ENCODE assay signal across 23 cellular contexts in the genomic region with DNA sequence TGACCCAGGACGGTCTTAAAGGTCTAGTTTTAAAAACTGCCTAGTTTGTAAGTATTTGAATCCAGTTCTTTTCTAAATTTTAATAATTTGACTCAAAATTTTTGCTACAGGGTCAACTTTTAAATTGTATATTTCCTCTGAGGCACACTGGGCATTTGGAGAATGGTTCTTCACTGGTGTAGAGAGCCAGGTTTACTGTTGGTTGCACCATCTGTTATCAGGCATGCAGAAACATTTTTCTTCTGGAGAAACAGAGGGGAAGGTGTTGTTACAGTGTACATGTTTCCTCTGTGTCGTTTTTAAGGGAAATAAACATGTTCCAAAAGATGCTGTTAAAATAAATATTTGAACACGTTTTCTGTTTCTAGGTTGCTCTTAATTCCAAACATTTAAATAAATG.
"Had no signal": no experiment of that assay in that cellular context is flagged by ENCODE, and none has a peak within 500 bp of the region (broad histone marks: within the 10 kb centered on the region; RNA-seq: fewer than 3 reads in every experiment).

No MANE protein-coding gene starts in this region.

- H3K27ac ChIP-seq: adrenal gland, SJSA1 had no signal

- ATAC-seq: activated CD8-positive, alpha-beta T cell treated with anti-CD3 and anti-CD28 coated beads, Interleukin-2, amount 10 ng/mL, durations not matched to agents 7 days and 5 days; Panc1; WTC11 had no signal

- H3K4me3 ChIP-seq: adrenal gland, MG63, SJSA1 had no signal

- H3K27me3 ChIP-seq: adrenal gland, MG63, SJSA1 had no signal

- H3K36me3 ChIP-seq: adrenal gland, MG63, SJSA1 had no signal

- DNase-seq: activated CD4-positive, alpha-beta T cell treated with anti-CD3 and anti-CD28 coated beads for 48 hours; activated CD4-positive, alpha-beta T cell treated with anti-CD3 and anti-CD28 coated beads, Interleukin-2, amount 50 U/mL, for 4 hours; activated CD4-positive, CD25-positive, alpha-beta regulatory T cell treated with anti-CD3 and anti-CD28 coated beads, Interleukin-2, amount 50 U/mL, for 72 hours; activated CD8-positive, alpha-beta memory T cell treated with anti-CD3 and anti-CD28 coated beads, Interleukin-2, amount 50 U/mL, for 48 hours; activated CD8-positive, alpha-beta T cell treated with anti-CD3 and anti-CD28 coated beads, Interleukin-2, amount 10 ng/mL, durations not matched to agents 7 days and 5 days; activated naive CD4-positive, alpha-beta T cell treated with anti-CD3 and anti-CD28 coated beads, Interleukin-2, amount 50 U/mL, for 16 hours; activated naive CD8-positive, alpha-beta T cell treated with anti-CD3 and anti-CD28 coated beads, Interleukin-2, amount 10 ng/mL, durations not matched to agents 7 days and 5 days; activated T-cell treated with anti-CD3 and anti-CD28 coated beads, Interleukin-2, amount 50 U/mL, for 1 hour; adrenal gland; anterior cingulate cortex; MG63; NCI-H1105; NCI-H1436 treated with DMSO at 0.1 percent for 48 hours; NCI-H1930; NCI-H510A treated with DMSO at 0.1 percent for 48 hours; NCI-H69; NK-92 treated with Interleukin-12 subunit alpha and Interleukin-12 subunit beta, amount 100 ng/mL, for 24 hours; OCI-M1; RPMI8226; SHP77 had no signal

- H3K4me1 ChIP-seq: SJSA1 had no signal

- H3K9me3 ChIP-seq: adrenal gland, MG63, SJSA1 had no signal
